1 cellular context compared by ENCODE assay signal in the genomic region with DNA sequence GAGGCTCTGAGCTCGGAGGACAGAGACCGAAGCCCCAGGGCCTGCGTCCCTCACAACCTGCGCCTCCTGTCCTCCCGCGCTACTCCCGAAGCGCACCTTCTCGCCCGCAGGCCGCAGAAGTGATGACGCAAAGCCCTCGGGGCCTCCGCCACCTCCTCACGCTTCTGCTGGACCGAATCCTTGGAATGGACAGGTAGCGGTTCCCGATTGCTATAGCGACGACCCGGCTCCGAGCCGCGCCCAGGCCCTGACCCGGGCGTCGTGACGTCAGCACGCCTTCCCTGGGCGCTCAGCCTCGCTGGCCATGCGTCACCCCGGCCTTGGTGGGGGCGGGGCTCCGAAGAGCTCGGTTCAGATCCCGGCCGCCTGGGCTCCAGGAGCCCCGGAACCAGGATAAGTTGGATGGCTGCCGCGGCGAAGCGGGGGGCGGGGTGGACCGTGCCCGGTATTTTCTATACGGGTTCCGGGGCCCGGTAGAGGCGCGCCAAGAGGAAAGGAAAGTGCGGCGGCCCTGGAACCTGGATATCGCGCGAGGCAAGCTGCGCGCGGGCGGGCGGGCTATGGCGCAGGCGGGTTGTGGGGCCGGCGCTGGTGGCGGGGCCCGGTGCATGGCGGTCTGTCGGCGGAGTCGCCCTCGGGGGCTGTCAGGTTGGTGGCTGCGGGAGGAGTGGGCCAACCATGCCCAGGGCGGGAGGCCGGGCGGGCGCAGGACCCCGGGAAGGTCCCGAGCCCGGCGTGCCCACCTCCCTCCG.
A peak's percentile ranks its signal among the peaks of the same experiment; 100 is the strongest.
TF ChIP-seq lines count a peak whose summit lies in the region.

A gene (plus strand): TSS at position 542 of the 752 bp plus-strand sequence. CDS start 21,417 bp downstream, outside the sequence.

TF ChIP-seq in K562, 482 proteins besides CTCF, POLR2A, EP300 and RAD21 (continued from another document):
- no peak for TF ChIP-seq POLR2AphosphoS2 (IDR thresholded peaks at IDR 0.05; ENCODE audit: low read length)
- TF ChIP-seq ZNF77 (CRISPR knock-in tag; IDR thresholded peaks at IDR 0.05), result no peak
- TF ChIP-seq, protein P1, sequence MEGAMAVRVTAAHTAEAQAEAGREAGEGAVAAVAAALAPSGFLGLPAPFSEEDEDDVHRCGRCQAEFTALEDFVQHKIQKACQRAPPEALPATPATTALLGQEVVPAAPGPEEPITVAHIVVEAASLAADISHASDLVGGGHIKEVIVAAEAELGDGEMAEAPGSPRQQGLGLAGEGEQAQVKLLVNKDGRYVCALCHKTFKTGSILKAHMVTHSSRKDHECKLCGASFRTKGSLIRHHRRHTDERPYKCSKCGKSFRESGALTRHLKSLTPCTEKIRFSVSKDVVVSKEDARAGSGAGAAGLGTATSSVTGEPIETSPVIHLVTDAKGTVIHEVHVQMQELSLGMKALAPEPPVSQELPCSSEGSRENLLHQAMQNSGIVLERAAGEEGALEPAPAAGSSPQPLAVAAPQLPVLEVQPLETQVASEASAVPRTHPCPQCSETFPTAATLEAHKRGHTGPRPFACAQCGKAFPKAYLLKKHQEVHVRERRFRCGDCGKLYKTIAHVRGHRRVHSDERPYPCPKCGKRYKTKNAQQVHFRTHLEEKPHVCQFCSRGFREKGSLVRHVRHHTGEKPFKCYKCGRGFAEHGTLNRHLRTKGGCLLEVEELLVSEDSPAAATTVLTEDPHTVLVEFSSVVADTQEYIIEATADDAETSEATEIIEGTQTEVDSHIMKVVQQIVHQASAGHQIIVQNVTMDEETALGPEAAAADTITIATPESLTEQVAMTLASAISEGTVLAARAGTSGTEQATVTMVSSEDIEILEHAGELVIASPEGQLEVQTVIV (CRISPR knock-in tag; IDR thresholded peaks at IDR 0.05; ENCODE audit: borderline replicate concordance), result no peak
- TF ChIP-seq TSC22D4 (tag; IDR thresholded peaks at IDR 0.05), result no peak
- TF ChIP-seq DNMT1 (IDR thresholded peaks at IDR 0.05), result no peak
- peak; percentile 94 for TF ChIP-seq NCOA1 (IDR thresholded peaks at IDR 0.05; ENCODE audit: low read depth)
- TF ChIP-seq ZNF695 (CRISPR knock-in tag; IDR thresholded peaks at IDR 0.05), result no peak
- peak; percentile 92 for TF ChIP-seq LEF1 (IDR thresholded peaks at IDR 0.05)
- 0 out of 2 replicates have a peak, but pooled peaks have one; percentile 31 for TF ChIP-seq ZNF12 (CRISPR knock-in tag; IDR thresholded peaks at IDR 0.05)
- TF ChIP-seq MAFG (tag; conservative IDR thresholded peaks at IDR 0.05), result no peak
- peak; percentile 96 for TF ChIP-seq NR4A1 (CRISPR knock-in tag; IDR thresholded peaks at IDR 0.05)
- peak; percentile 69 for TF ChIP-seq NR4A1 (tag; IDR thresholded peaks at IDR 0.05)
- TF ChIP-seq TBP (optimal IDR thresholded peaks at IDR 0.05; ENCODE audit: low read depth, low read length), result peak; percentile 54
- peak in 1 of 2 experiments; percentile 96; a peak in 3 of 4 replicates for TF ChIP-seq SRF (CRISPR knock-in tag; IDR thresholded peaks at IDR 0.05)
